23 cellular contexts compared by ENCODE assay signal in genomic region chr4:117068120-117068519, GRCh38.
"Had no signal": no experiment of that assay in that cellular context is flagged by ENCODE, and none has a peak within 500 bp of the region (broad histone marks: within the 10 kb centered on the region; RNA-seq: fewer than 3 reads in every experiment).

No MANE protein-coding gene starts in this region.

- H3K27me3 ChIP-seq: stomach, suprapubic skin, testis, thyroid gland, tibial artery, tibial nerve, transverse colon, upper lobe of left lung, upper lobe of right lung, uterus, vagina had no signal

- H3K27ac ChIP-seq: stomach, suprapubic skin, testis, thoracic aorta, thyroid gland, tibial artery, tibial nerve, transverse colon, upper lobe of left lung, upper lobe of right lung, uterus, vagina had no signal

- H3K9me3 ChIP-seq: stomach, suprapubic skin, testis, thoracic aorta, thyroid gland, tibial artery, tibial nerve, transverse colon, upper lobe of left lung, upper lobe of right lung, uterus, vagina had no signal

- H3K4me3 ChIP-seq: stomach, suprapubic skin, testis, thoracic aorta, thyroid gland, tibial artery, tibial nerve, transverse colon, upper lobe of left lung, upper lobe of right lung, uterus, vagina had no signal

- H3K36me3 ChIP-seq: stomach, suprapubic skin, thoracic aorta, thyroid gland, tibial artery, tibial nerve, transverse colon, upper lobe of left lung, upper lobe of right lung, uterus, vagina had no signal

- DNase-seq: stimulated activated CD4-positive, alpha-beta T cell treated with anti-CD3 and anti-CD28 coated beads, Interleukin-2, amount 100 ng/mL, for 48 hours; stimulated activated CD4-positive, alpha-beta T cell treated with anti-CD3 and anti-CD28 coated beads, Interleukin-4, amount 100 ng/mL, for 1 hour; stimulated activated CD4-positive, alpha-beta T cell treated with anti-CD3 and anti-CD28 coated beads, Interleukin-4, amount 100 ng/mL, for 24 hours; stimulated activated CD4-positive, alpha-beta T cell treated with anti-CD3 and anti-CD28 coated beads, Interleukin-4, amount 100 ng/mL, for 4 hours; stimulated activated naive B cell treated with anti-CD40 and anti-IgM and Interleukin-4, amounts not matched to agents 10 μg/mL and 1 μg/mL and 100 μg/mL, for 72 hours; stimulated activated naive CD4-positive, alpha-beta T cell; stimulated activated naive CD4-positive, alpha-beta T cell treated with Interleukin-2 at 50 U/mL for 16 hours; stimulated activated naive CD8-positive, alpha-beta T cell treated with anti-CD3 and anti-CD28 coated beads, Interleukin-15, amount 100 ng/mL, for 72 hours; stimulated activated naive CD8-positive, alpha-beta T cell treated with anti-CD3 and anti-CD28 coated beads, Interleukin-15, Interleukin-2, amounts not matched to agents 100 U/mL and 50 U/mL, for 24 hours; stomach; substantia nigra; testis; thyroid gland; tibial artery; transverse colon; trophoblast cell; upper lobe of left lung; upper lobe of right lung; uterus had no signal
